ENCODE assay signal across 19 cellular contexts in the genomic region with DNA sequence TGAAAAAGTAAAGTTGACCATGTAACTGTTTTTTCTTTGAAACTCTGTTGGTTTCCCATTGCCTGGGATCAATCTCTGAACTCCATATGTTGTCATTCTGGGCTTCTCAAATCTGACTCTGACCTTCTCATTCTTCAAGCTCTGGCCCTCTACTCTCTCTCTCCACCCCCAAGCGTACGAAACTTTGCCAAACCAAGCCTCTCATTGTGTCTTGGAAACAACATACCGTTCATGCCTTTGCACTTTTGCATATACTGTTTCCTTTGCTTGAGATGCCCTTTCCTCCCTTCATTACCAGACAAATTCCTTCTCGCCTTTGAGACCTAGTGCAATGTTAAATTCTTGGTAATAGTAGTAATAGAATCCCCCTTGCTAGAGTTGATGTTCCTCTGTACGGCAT.
DNase-seq lines count a peak whose midpoint lies in the region; ATAC-seq and TF ChIP-seq lines count a peak whose summit lies in the region.
"Had no signal": no experiment of that assay in that cellular context is flagged by ENCODE, and none has a peak within 500 bp of the region (broad histone marks: within the 10 kb centered on the region; RNA-seq: fewer than 3 reads in every experiment).

No MANE protein-coding gene starts in this region.

- H3K9me3 ChIP-seq in adipocyte (ENCODE audit: control insufficient read depth, low read length) (no peaks in the 10 kb centered on the region), thyroid gland (no peaks in the 10 kb centered on the region), adrenal gland (replicated peaks in 1 of 3) (no peaks in the 10 kb centered on the region), osteoblast (ENCODE audit: low read depth, low read length) (no peaks in the 10 kb centered on the region)
- H3K9me3 ChIP-seq: BLaER1 treated with 17β-estradiol and CSF1 and Interleukin-3, amounts not matched to agents 10 nM and 100 nM had no signal

- no peaks in the 10 kb centered on the region for H4K20me1 ChIP-seq in osteoblast (ENCODE audit: insufficient read depth, low read length)
- H4K20me1 ChIP-seq: BLaER1 treated with 17β-estradiol and CSF1 and Interleukin-3, amounts not matched to agents 10 nM and 100 nM had no signal

- H3K4me1 ChIP-seq in adipocyte (ENCODE audit: control insufficient read depth, insufficient read depth, low read length), result peaks cover 18% of the 10 kb centered on the region
- H3K4me1 ChIP-seq in thyroid gland, result peaks cover 65% of the 10 kb centered on the region in 2 donors
- no peaks in the 10 kb centered on the region for H3K4me1 ChIP-seq in adrenal gland (replicated peaks in 1 of 2)
- H3K4me1 ChIP-seq in osteoblast (ENCODE audit: insufficient read depth, low read length), result no peaks in the 10 kb centered on the region

- peak; percentile 81 for DNase-seq in EH (ENCODE audit: low read depth)
- peak; percentile 47 for DNase-seq in adipocyte (ENCODE audit: low read depth)
- DNase-seq in fibroblast of peridontal ligament (ENCODE audit: extremely low read depth), result peak; percentile 58
- DNase-seq in thyroid gland, result peak; percentile 55 to 57
- no peak for DNase-seq in adrenal gland
- no peak for DNase-seq in NCI-H1092 treated with DMSO at 0.1 percent for 48 hours (lab: John Stamatoyannopoulos, UW)
- DNase-seq in osteoblast (ENCODE audit: insufficient read length, low spot score, missing footprints), result no peak
- DNase-seq: ACHN; Calu3; CD8-positive, alpha-beta T cell; DMS53; DND-41; GDM1; GM23248; HCEC 1CT had no signal

- H3K36me3 ChIP-seq in adipocyte (ENCODE audit: control insufficient read depth, insufficient read depth, low read length, severe bottlenecking), result no peaks in the 10 kb centered on the region
- H3K36me3 ChIP-seq in thyroid gland, result no peaks in the 10 kb centered on the region
- no peaks in the 10 kb centered on the region for H3K36me3 ChIP-seq in adrenal gland (replicated peaks in 1 of 2)
- H3K36me3 ChIP-seq in osteoblast (ENCODE audit: insufficient read depth, low read length), result no peaks in the 10 kb centered on the region
- H3K36me3 ChIP-seq: BLaER1 treated with 17β-estradiol and CSF1 and Interleukin-3, amounts not matched to agents 10 nM and 100 nM had no signal

- TF ChIP-seq POLR2A in thyroid gland (IDR thresholded peaks at IDR 0.05) (no peak), adrenal gland (IDR thresholded peaks at IDR 0.05) (no peak)

- H3K27me3 ChIP-seq in adipocyte (replicated peaks; ENCODE audit: control insufficient read depth, insufficient read depth, low read length) (no peaks in the 10 kb centered on the region), thyroid gland (no peaks in the 10 kb centered on the region), adrenal gland (peaks cover 3% of the 10 kb centered on the region), osteoblast (ENCODE audit: insufficient read depth, low read length) (no peaks in the 10 kb centered on the region)
- H3K27me3 ChIP-seq: BLaER1 treated with 17β-estradiol and CSF1 and Interleukin-3, amounts not matched to agents 10 nM and 100 nM had no signal

- intact Hi-C loops in thyroid gland (cut with DNase I), result loop anchor here (10.0 kb wide), 1 partner anchor 118 kb away; the partner anchor contains the start of gene OLFM4
- intact Hi-C loops in adrenal gland (cut with DNase I), result no loop called here

- H3K27ac ChIP-seq in thyroid gland, result peak overlapping the region; percentile 83 to 87 (median 86)
- no peak overlapping the region for H3K27ac ChIP-seq in adrenal gland
- no peak overlapping the region for H3K27ac ChIP-seq in osteoblast (ENCODE audit: low read depth, low read length)
- H3K27ac ChIP-seq: BLaER1 treated with 17β-estradiol and CSF1 and Interleukin-3, amounts not matched to agents 10 nM and 100 nM; GM23248; HL-60 had no signal

- no peak overlapping the region for H3K4me2 ChIP-seq in osteoblast (ENCODE audit: insufficient read depth, low read length)
- H3K4me2 ChIP-seq: BLaER1 treated with 17β-estradiol and CSF1 and Interleukin-3, amounts not matched to agents 10 nM and 100 nM had no signal

- no peak overlapping the region for H2AFZ ChIP-seq in osteoblast (ENCODE audit: low read length)
- H2AFZ ChIP-seq: GM23248 had no signal

- H3K9ac ChIP-seq in adipocyte (ENCODE audit: low read length), result no peak overlapping the region
- H3K9ac ChIP-seq: BLaER1 treated with 17β-estradiol and CSF1 and Interleukin-3, amounts not matched to agents 10 nM and 100 nM; GM23248 had no signal

- ATAC-seq in GM21423 (IDR thresholded peaks at IDR 0.05; ENCODE audit: unreplicated experiment), result no peak
- ATAC-seq: CD8-positive, alpha-beta T cell; K562 had no signal

- TF ChIP-seq CTCF in thyroid gland (IDR thresholded peaks at IDR 0.05) (no peak), adrenal gland (IDR thresholded peaks at IDR 0.05) (no peak), osteoblast (IDR thresholded peaks at IDR 0.05; ENCODE audit: extremely low read depth, low read depth, low read length) (no peak)

- WGBS in thyroid gland, 2 donors, result 30 to 41% methylated on average over 5 of the region's 5 CpGs
- WGBS in adrenal gland, 4 donors, result 61 to 78% (median 70%) methylated on average over 5 of the region's 5 CpGs

- no peaks in the 10 kb centered on the region for H3K79me2 ChIP-seq in osteoblast (ENCODE audit: insufficient read depth, low read length)

- H3K4me3 ChIP-seq in adipocyte (ENCODE audit: low read length) (no peak overlapping the region), thyroid gland (replicated peaks in 1 of 3) (no peak overlapping the region), adrenal gland (no peak overlapping the region), osteoblast (ENCODE audit: insufficient read depth, low read length) (no peak overlapping the region)
- H3K4me3 ChIP-seq: BLaER1 treated with 17β-estradiol and CSF1 and Interleukin-3, amounts not matched to agents 10 nM and 100 nM; GM23248; K562 had no signal

Comparison
In these comparisons a context has a peak if more than half of its experiments do, and no peak if none do; other contexts are left out.
1. DNase-seq: peak in EH (single experiment), adipocyte (single experiment), fibroblast of peridontal ligament (single experiment) and thyroid gland (2 of 2); none in adrenal gland (0 of 7), NCI-H1092 treated with DMSO at 0.1 percent for 48 hours (single experiment) and osteoblast (single experiment).
2. H3K27ac ChIP-seq: peak in thyroid gland (3 of 3); none in adrenal gland (0 of 5) and osteoblast (single experiment).